Comparison of ENCODE assay signal across 12 cellular contexts in genomic region chr5:142186821-142187594, GRCh38.
A peak's percentile ranks its signal among the peaks of the same experiment; 100 is the strongest.
DNase-seq lines count a peak whose midpoint lies in the region; ATAC-seq and TF ChIP-seq lines count a peak whose summit lies in the region.
"Had no signal": no experiment of that assay in that cellular context is flagged by ENCODE, and none has a peak within 500 bp of the region (broad histone marks: within the 10 kb centered on the region; RNA-seq: fewer than 3 reads in every experiment).

No MANE protein-coding gene starts in this region.

- peak overlapping the region; percentile 46 for H2AFZ ChIP-seq in IMR-90 (replicated peaks; ENCODE audit: low read length, poor library complexity)

- no peaks in the 10 kb centered on the region for H3K36me3 ChIP-seq in IMR-90 (ENCODE audit: control insufficient read depth, insufficient read depth, low read length)
- no peaks in the 10 kb centered on the region for H3K36me3 ChIP-seq in liver (ENCODE audit: control insufficient read depth in 4 of 4, insufficient read depth in 3 of 4, low read depth in 1 of 4, low read length in 3 of 4)
- H3K36me3 ChIP-seq: MG63 had no signal

- H3K4me2 ChIP-seq in IMR-90 (ENCODE audit: low read depth, low read length) = no peak overlapping the region

- H3K4me1 ChIP-seq in IMR-90 (ENCODE audit: control insufficient read depth, insufficient read depth, low read length) = no peaks in the 10 kb centered on the region
- H3K4me1 ChIP-seq in liver (ENCODE audit: control insufficient read depth in 4 of 4, insufficient read depth in 4 of 4, low read length in 3 of 4) = peaks cover 0 to 4% (median 0%) of the 10 kb centered on the region in 4 donors

- H4K8ac ChIP-seq in IMR-90 (ENCODE audit: low read depth in 2 of 2, low read length in 2 of 2) = no peak overlapping the region

- WGBS in IMR-90 (ENCODE audit: extremely low coverage in 2 of 2, insufficient read length in 1 of 2), 2 experiments = 69% methylated on average over 9 of the region's 11 CpGs; no CpG with 5 or more reads in 1 of the 2 experiments
- WGBS in liver = 46% methylated on average over 11 of the region's 11 CpGs

- ATAC-seq in IMR-90 (ENCODE audit: low read depth) = peak; percentile 21; the same call in 1 of the 2 replicates
- no peak for ATAC-seq in CD4-positive, alpha-beta T cell (ENCODE audit: poor library complexity)
- ATAC-seq in HG02885 (IDR thresholded peaks at IDR 0.05; ENCODE audit: poor library complexity, unreplicated experiment) = no peak
- ATAC-seq: stimulated activated memory B cell treated with anti-CD40 and anti-IgM and Interleukin-4, amounts not matched to agents 10 μg/mL and 1 μg/mL and 100 μg/mL, for 72 hours had no signal

- no peak for DNase-seq in IMR-90
- DNase-seq in astrocyte of the spinal cord (ENCODE audit: low read depth, low spot score) = peak; percentile 24
- no peak for DNase-seq in CD4-positive, alpha-beta T cell
- DNase-seq in DMS 273 (lab: John Stamatoyannopoulos, UW; ENCODE audit: unreplicated experiment) = no peak
- DNase-seq in activated naive CD4-positive, alpha-beta T cell treated with anti-CD3 and anti-CD28 coated beads, Interleukin-2, amount 10 ng/mL, durations not matched to agents 7 days and 5 days = no peak
- DNase-seq: amniotic stem cell, dermis blood vessel endothelial cell, MG63 had no signal

- H3K9me3 Mint-ChIP-seq in CD4-positive, alpha-beta T cell = no peaks in the 10 kb centered on the region
- no peaks in the 10 kb centered on the region for H3K9me3 Mint-ChIP-seq in activated naive CD4-positive, alpha-beta T cell treated with anti-CD3 and anti-CD28 coated beads, Interleukin-2, amount 10 ng/mL, durations not matched to agents 7 days and 5 days

- no peak overlapping the region for H2BK15ac ChIP-seq in IMR-90 (ENCODE audit: low read depth, low read length)

- dilution Hi-C loops in IMR-90 (cut with HindIII; ENCODE audit: low sequenced_read_pairs, unreplicated experiment) = no loop called here

- H3K9me3 ChIP-seq in IMR-90 (ENCODE audit: control insufficient read depth, insufficient read depth, low read length) (no peaks in the 10 kb centered on the region), liver (ENCODE audit: control insufficient read depth in 4 of 4, low read length in 3 of 4) (no peaks in the 10 kb centered on the region)
- no peaks in the 10 kb centered on the region for H3K9me3 ChIP-seq in CD4-positive, alpha-beta T cell (ENCODE audit: control insufficient read depth, low read length)
- H3K9me3 ChIP-seq: MG63 had no signal

- H4K20me1 ChIP-seq in IMR-90 (ENCODE audit: insufficient read depth, low read length) = no peaks in the 10 kb centered on the region

- no peak overlapping the region for H4K5ac ChIP-seq in IMR-90 (ENCODE audit: low read depth, low read length)

- POLR2A ChIA-PET in IMR-90 (lab: Charles Lee; ENCODE audit: unreplicated experiment) = no interaction called here
- POLR2A ChIA-PET in CD4-positive, alpha-beta T cell (lab: Charles Lee) = no interaction called here

- intact Hi-C loops in IMR-90 (cut with micrococcal nuclease) = no loop called here
- intact Hi-C loops in CD4-positive, alpha-beta T cell (cut with DNase I, micrococcal nuclease) = no loop called here

- H4K91ac ChIP-seq in IMR-90 (ENCODE audit: insufficient read depth, low read depth, low read length) = no peak overlapping the region

- no peak overlapping the region for H3K56ac ChIP-seq in IMR-90 (ENCODE audit: extremely low read depth, insufficient read depth, low read length)

- H3K27ac ChIP-seq in 22Rv1 = peak overlapping the region; percentile 34
- H3K27ac ChIP-seq in IMR-90 (ENCODE audit: insufficient read depth, low read length) = no peak overlapping the region
- peak overlapping the region; percentile 16 to 43 for H3K27ac ChIP-seq in liver (ENCODE audit: low read depth in 1 of 2, low read length in 2 of 2)
- no peak overlapping the region for H3K27ac ChIP-seq in CD4-positive, alpha-beta T cell (ENCODE audit: low read depth, low read length)

- TF ChIP-seq RAD21 in IMR-90 (IDR thresholded peaks at IDR 0.05; ENCODE audit: low read length) (no peak), liver (IDR thresholded peaks at IDR 0.05) (no peak)

- H3K9me1 ChIP-seq in IMR-90 (ENCODE audit: insufficient read depth, low read length) = peaks cover 2% of the 10 kb centered on the region; the same call in 1 of the 2 replicates

- H2BK5ac ChIP-seq in IMR-90 (ENCODE audit: low read depth, low read length, poor library complexity, severe bottlenecking) = no peak overlapping the region

- no peak overlapping the region for H3K23ac ChIP-seq in IMR-90 (ENCODE audit: low read depth, low read length)

- H3K27me3 Mint-ChIP-seq in CD4-positive, alpha-beta T cell = no peaks in the 10 kb centered on the region
- peaks cover 14% of the 10 kb centered on the region for H3K27me3 Mint-ChIP-seq in activated naive CD4-positive, alpha-beta T cell treated with anti-CD3 and anti-CD28 coated beads, Interleukin-2, amount 10 ng/mL, durations not matched to agents 7 days and 5 days

- H3K4me3 Mint-ChIP-seq in CD4-positive, alpha-beta T cell = no peak overlapping the region
- H3K4me3 Mint-ChIP-seq in activated naive CD4-positive, alpha-beta T cell treated with anti-CD3 and anti-CD28 coated beads, Interleukin-2, amount 10 ng/mL, durations not matched to agents 7 days and 5 days = no peak overlapping the region
- H3K4me3 Mint-ChIP-seq: stimulated activated memory B cell treated with anti-CD40 and anti-IgM and Interleukin-4, amounts not matched to agents 10 μg/mL and 1 μg/mL and 100 μg/mL, for 72 hours had no signal

- BruUV-seq in IMR-90 (replicated peaks; lab: Mats Ljungman, UMichigan) = no TSS peak

- no peaks in the 10 kb centered on the region for H3K4me1 Mint-ChIP-seq in CD4-positive, alpha-beta T cell (ENCODE audit: low read depth)
- peaks cover 7% of the 10 kb centered on the region for H3K4me1 Mint-ChIP-seq in activated naive CD4-positive, alpha-beta T cell treated with anti-CD3 and anti-CD28 coated beads, Interleukin-2, amount 10 ng/mL, durations not matched to agents 7 days and 5 days
- H3K4me1 Mint-ChIP-seq: stimulated activated memory B cell treated with anti-CD40 and anti-IgM and Interleukin-4, amounts not matched to agents 10 μg/mL and 1 μg/mL and 100 μg/mL, for 72 hours had no signal

- no peak overlapping the region for H3K9ac ChIP-seq in IMR-90 (ENCODE audit: low read depth, low read length)
- no peak overlapping the region for H3K9ac ChIP-seq in liver (ENCODE audit: low read depth in 1 of 2, low read length in 2 of 2)

- no peaks in the 10 kb centered on the region for H3K36me3 Mint-ChIP-seq in CD4-positive, alpha-beta T cell (ENCODE audit: low read depth)
- H3K36me3 Mint-ChIP-seq in activated naive CD4-positive, alpha-beta T cell treated with anti-CD3 and anti-CD28 coated beads, Interleukin-2, amount 10 ng/mL, durations not matched to agents 7 days and 5 days = no peaks in the 10 kb centered on the region
- H3K36me3 Mint-ChIP-seq: stimulated activated memory B cell treated with anti-CD40 and anti-IgM and Interleukin-4, amounts not matched to agents 10 μg/mL and 1 μg/mL and 100 μg/mL, for 72 hours had no signal

- no peak overlapping the region for H3K14ac ChIP-seq in IMR-90 (replicated peaks; ENCODE audit: low read depth, low read length)

- H3K4me3 ChIP-seq in IMR-90 (ENCODE audit: insufficient read depth, low read depth, low read length) (no peak overlapping the region), astrocyte of the spinal cord (ENCODE audit: low read depth, low read length) (no peak overlapping the region), liver (ENCODE audit: low read depth in 1 of 3, low read length in 3 of 3) (no peak overlapping the region)
- H3K4me3 ChIP-seq: MG63 had no signal

- no peak for TF ChIP-seq CTCF in 22Rv1 (IDR thresholded peaks at IDR 0.05)
- TF ChIP-seq CTCF in IMR-90 (conservative IDR thresholded peaks at IDR 0.05; ENCODE audit: low read depth, low read length) = no peak
- no peak for TF ChIP-seq CTCF in astrocyte of the spinal cord (IDR thresholded peaks at IDR 0.05; ENCODE audit: low read depth, low read length)
- TF ChIP-seq CTCF in liver (IDR thresholded peaks at IDR 0.05; ENCODE audit: low read depth, low read length, missing input control) = no peak
- TF ChIP-seq CTCF in CD4-positive, alpha-beta T cell (IDR thresholded peaks at IDR 0.05) = no peak

- H3K18ac ChIP-seq in IMR-90 (ENCODE audit: low read depth, low read length) = no peak overlapping the region

- H2BK20ac ChIP-seq in IMR-90 (ENCODE audit: low read depth, low read length) = no peak overlapping the region

- H2BK120ac ChIP-seq in IMR-90 (ENCODE audit: low read depth, low read length) = no peak overlapping the region

- no peak for TF ChIP-seq POLR2A in IMR-90 (IDR thresholded peaks at IDR 0.05; ENCODE audit: low read depth, low read length)

- H3K79me1 ChIP-seq in IMR-90 (ENCODE audit: low read depth in 1 of 2, low read length in 2 of 2) = no peaks in the 10 kb centered on the region

- CTCF ChIA-PET in IMR-90 (lab: Yijun Ruan, JAX) = interaction anchor here (0.6 to 0.8 kb wide), 2 partner anchors 133 to 362 kb away, joined by 3 read pairs; no protein-coding TSS in a partner anchor
- CTCF ChIA-PET in CD4-positive, alpha-beta T cell (lab: Charles Lee) = no interaction called here
- CTCF ChIA-PET in activated naive CD4-positive, alpha-beta T cell treated with anti-CD3 and anti-CD28 coated beads, Interleukin-2, amount 10 ng/mL, durations not matched to agents 7 days and 5 days (lab: Charles Lee) = interaction anchor here (1.5 kb wide), 1 partner anchor 35 kb away, joined by 3 read pairs; no protein-coding TSS in a partner anchor

- no peak overlapping the region for H3K4ac ChIP-seq in IMR-90 (ENCODE audit: low read depth, low read length)

- in situ Hi-C loops in IMR-90 (cut with MboI; ENCODE audit: low sequenced_read_pairs) = no loop called here
- in situ Hi-C loops in astrocyte of the spinal cord (cut with HindIII; ENCODE audit: low sequenced_read_pairs) = no loop called here

- H3K27ac Mint-ChIP-seq in CD4-positive, alpha-beta T cell = no peak overlapping the region
- no peak overlapping the region for H3K27ac Mint-ChIP-seq in activated naive CD4-positive, alpha-beta T cell treated with anti-CD3 and anti-CD28 coated beads, Interleukin-2, amount 10 ng/mL, durations not matched to agents 7 days and 5 days
- H3K27ac Mint-ChIP-seq: stimulated activated memory B cell treated with anti-CD40 and anti-IgM and Interleukin-4, amounts not matched to agents 10 μg/mL and 1 μg/mL and 100 μg/mL, for 72 hours had no signal

- H3K27me3 ChIP-seq in IMR-90 (ENCODE audit: control insufficient read depth, insufficient read depth, low read length) (no peaks in the 10 kb centered on the region; the same call in 1 of the 2 replicates), liver (ENCODE audit: control insufficient read depth in 4 of 4, insufficient read depth in 4 of 4, low read length in 3 of 4) (no peaks in the 10 kb centered on the region)
- H3K27me3 ChIP-seq in CD4-positive, alpha-beta T cell (ENCODE audit: control insufficient read depth, insufficient read depth, low read length) = no peaks in the 10 kb centered on the region
- H3K27me3 ChIP-seq: MG63 had no signal

- no peak overlapping the region for H2AK9ac ChIP-seq in IMR-90 (replicated peaks; ENCODE audit: low read depth, low read length, poor library complexity)

- H2AK5ac ChIP-seq in IMR-90 (ENCODE audit: low read depth, low read length) = no peak overlapping the region

TF ChIP-seq in IMR-90, 13 proteins besides CTCF, POLR2A, EP300 and RAD21 (continues in another document):
- no peak for TF ChIP-seq SMC3 (IDR thresholded peaks at IDR 0.05; ENCODE audit: low read depth, low read length)

TF ChIP-seq in liver, 16 proteins besides CTCF, POLR2A, EP300 and RAD21 (continues in another document):
- no peak for TF ChIP-seq GABPA (IDR thresholded peaks at IDR 0.05 in 1 of 2, conservative IDR thresholded peaks at IDR 0.05 in 1 of 2)

Comparison
In these comparisons a context has a peak if more than half of its experiments do, and no peak if none do; other contexts are left out.
1. H3K27ac ChIP-seq: peak in 22Rv1 (single experiment) and liver (2 of 2); none in IMR-90 (single experiment) and CD4-positive, alpha-beta T cell (single experiment).